Comparison of ENCODE assay signal across 1 cellular context in genomic region chr1:1374861-1375662, GRCh38.
TF ChIP-seq lines count a peak whose summit lies in the region.

TSS of gene AURKAIP1 (minus strand) at chr1:1375207. CDS start at chr1:1374756, 451 bp downstream.

TF ChIP-seq in GM12878, 131 proteins besides CTCF, POLR2A, EP300 and RAD21 (continued from another document):
- TF ChIP-seq, protein P1, sequence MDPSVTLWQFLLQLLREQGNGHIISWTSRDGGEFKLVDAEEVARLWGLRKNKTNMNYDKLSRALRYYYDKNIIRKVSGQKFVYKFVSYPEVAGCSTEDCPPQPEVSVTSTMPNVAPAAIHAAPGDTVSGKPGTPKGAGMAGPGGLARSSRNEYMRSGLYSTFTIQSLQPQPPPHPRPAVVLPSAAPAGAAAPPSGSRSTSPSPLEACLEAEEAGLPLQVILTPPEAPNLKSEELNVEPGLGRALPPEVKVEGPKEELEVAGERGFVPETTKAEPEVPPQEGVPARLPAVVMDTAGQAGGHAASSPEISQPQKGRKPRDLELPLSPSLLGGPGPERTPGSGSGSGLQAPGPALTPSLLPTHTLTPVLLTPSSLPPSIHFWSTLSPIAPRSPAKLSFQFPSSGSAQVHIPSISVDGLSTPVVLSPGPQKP (IDR thresholded peaks at IDR 0.05; ENCODE audit: low read depth, low read length): peak; percentile 95
- TF ChIP-seq, protein P2, sequence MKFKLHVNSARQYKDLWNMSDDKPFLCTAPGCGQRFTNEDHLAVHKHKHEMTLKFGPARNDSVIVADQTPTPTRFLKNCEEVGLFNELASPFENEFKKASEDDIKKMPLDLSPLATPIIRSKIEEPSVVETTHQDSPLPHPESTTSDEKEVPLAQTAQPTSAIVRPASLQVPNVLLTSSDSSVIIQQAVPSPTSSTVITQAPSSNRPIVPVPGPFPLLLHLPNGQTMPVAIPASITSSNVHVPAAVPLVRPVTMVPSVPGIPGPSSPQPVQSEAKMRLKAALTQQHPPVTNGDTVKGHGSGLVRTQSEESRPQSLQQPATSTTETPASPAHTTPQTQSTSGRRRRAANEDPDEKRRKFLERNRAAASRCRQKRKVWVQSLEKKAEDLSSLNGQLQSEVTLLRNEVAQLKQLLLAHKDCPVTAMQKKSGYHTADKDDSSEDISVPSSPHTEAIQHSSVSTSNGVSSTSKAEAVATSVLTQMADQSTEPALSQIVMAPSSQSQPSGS (IDR thresholded peaks at IDR 0.05; ENCODE audit: low read length): no peak
- TF ChIP-seq SMC3 (IDR thresholded peaks at IDR 0.05; ENCODE audit: borderline replicate concordance, low read length): no peak
- TF ChIP-seq, protein P3, sequence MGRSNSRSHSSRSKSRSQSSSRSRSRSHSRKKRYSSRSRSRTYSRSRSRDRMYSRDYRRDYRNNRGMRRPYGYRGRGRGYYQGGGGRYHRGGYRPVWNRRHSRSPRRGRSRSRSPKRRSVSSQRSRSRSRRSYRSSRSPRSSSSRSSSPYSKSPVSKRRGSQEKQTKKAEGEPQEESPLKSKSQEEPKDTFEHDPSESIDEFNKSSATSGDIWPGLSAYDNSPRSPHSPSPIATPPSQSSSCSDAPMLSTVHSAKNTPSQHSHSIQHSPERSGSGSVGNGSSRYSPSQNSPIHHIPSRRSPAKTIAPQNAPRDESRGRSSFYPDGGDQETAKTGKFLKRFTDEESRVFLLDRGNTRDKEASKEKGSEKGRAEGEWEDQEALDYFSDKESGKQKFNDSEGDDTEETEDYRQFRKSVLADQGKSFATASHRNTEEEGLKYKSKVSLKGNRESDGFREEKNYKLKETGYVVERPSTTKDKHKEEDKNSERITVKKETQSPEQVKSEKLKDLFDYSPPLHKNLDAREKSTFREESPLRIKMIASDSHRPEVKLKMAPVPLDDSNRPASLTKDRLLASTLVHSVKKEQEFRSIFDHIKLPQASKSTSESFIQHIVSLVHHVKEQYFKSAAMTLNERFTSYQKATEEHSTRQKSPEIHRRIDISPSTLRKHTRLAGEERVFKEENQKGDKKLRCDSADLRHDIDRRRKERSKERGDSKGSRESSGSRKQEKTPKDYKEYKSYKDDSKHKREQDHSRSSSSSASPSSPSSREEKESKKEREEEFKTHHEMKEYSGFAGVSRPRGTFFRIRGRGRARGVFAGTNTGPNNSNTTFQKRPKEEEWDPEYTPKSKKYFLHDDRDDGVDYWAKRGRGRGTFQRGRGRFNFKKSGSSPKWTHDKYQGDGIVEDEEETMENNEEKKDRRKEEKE (IDR thresholded peaks at IDR 0.05): 0 out of 2 replicates have a peak, but pooled peaks have one; percentile 27
- TF ChIP-seq NFIC (IDR thresholded peaks at IDR 0.05; ENCODE audit: low read depth, low read length): no peak; the same call in 1 of the 2 replicates
- TF ChIP-seq PAX5 (IDR thresholded peaks at IDR 0.05; ENCODE audit: borderline replicate concordance, low read depth, low read length): 0 out of 2 replicates have a peak, but pooled peaks have one; percentile 47
- TF ChIP-seq CHD4 (IDR thresholded peaks at IDR 0.05): no peak
- peak; percentile 90 for TF ChIP-seq YY1 (IDR thresholded peaks at IDR 0.05; ENCODE audit: low read depth, low read length)
- TF ChIP-seq KDM1A (IDR thresholded peaks at IDR 0.05; ENCODE audit: borderline replicate concordance): no peak
- TF ChIP-seq ETV6 (conservative IDR thresholded peaks at IDR 0.05 in 1 of 2, IDR thresholded peaks at IDR 0.05 in 1 of 2; ENCODE audit: borderline replicate concordance in 1 of 2, low read depth in 1 of 2): peak in 1 of 2 experiments; percentile 66; a peak in 1 of 4 replicates
- no peak for TF ChIP-seq ZBED1 (IDR thresholded peaks at IDR 0.05; ENCODE audit: borderline replicate concordance)
- no peak for TF ChIP-seq STAT3 (IDR thresholded peaks at IDR 0.05; ENCODE audit: low read depth, low read length)
- no peak for TF ChIP-seq EZH2 (IDR thresholded peaks at IDR 0.05; ENCODE audit: borderline replicate concordance, control insufficient read depth, low read depth, low read length)
- TF ChIP-seq CREB1 (IDR thresholded peaks at IDR 0.05; ENCODE audit: low read depth): peak; percentile 94
- TF ChIP-seq, protein P4, sequence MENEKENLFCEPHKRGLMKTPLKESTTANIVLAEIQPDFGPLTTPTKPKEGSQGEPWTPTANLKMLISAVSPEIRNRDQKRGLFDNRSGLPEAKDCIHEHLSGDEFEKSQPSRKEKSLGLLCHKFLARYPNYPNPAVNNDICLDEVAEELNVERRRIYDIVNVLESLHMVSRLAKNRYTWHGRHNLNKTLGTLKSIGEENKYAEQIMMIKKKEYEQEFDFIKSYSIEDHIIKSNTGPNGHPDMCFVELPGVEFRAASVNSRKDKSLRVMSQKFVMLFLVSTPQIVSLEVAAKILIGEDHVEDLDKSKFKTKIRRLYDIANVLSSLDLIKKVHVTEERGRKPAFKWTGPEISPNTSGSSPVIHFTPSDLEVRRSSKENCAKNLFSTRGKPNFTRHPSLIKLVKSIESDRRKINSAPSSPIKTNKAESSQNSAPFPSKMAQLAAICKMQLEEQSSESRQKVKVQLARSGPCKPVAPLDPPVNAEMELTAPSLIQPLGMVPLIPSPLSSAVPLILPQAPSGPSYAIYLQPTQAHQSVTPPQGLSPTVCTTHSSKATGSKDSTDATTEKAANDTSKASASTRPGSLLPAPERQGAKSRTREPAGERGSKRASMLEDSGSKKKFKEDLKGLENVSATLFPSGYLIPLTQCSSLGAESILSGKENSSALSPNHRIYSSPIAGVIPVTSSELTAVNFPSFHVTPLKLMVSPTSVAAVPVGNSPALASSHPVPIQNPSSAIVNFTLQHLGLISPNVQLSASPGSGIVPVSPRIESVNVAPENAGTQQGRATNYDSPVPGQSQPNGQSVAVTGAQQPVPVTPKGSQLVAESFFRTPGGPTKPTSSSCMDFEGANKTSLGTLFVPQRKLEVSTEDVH (IDR thresholded peaks at IDR 0.05; ENCODE audit: low read depth, partially characterized antibody): peak; percentile 97
- TF ChIP-seq MXI1 (IDR thresholded peaks at IDR 0.05; ENCODE audit: low read depth, low read length): peak; percentile 84
- no peak for TF ChIP-seq EED (IDR thresholded peaks at IDR 0.05; ENCODE audit: low read depth)
- peak; percentile 89 for TF ChIP-seq PML (IDR thresholded peaks at IDR 0.05; ENCODE audit: low read length)
- TF ChIP-seq IRF4 (IDR thresholded peaks at IDR 0.05; ENCODE audit: low read depth, low read length): no peak
- no peak for TF ChIP-seq TCF12 (IDR thresholded peaks at IDR 0.05; ENCODE audit: low read depth, low read length)
- TF ChIP-seq TBL1XR1 (IDR thresholded peaks at IDR 0.05; ENCODE audit: low read depth, low read length): peak; percentile 32; the same call in 1 of the 2 replicates
- peak; percentile 20 for TF ChIP-seq HDAC6 (IDR thresholded peaks at IDR 0.05; ENCODE audit: unreplicated experiment)
- no peak for TF ChIP-seq ZZZ3 (IDR thresholded peaks at IDR 0.05; ENCODE audit: control insufficient read depth, insufficient read length, low read depth)
- TF ChIP-seq WRNIP1 (IDR thresholded peaks at IDR 0.05; ENCODE audit: borderline replicate concordance, low read depth, low read length): 0 out of 2 replicates have a peak, but pooled peaks have one; percentile 35
- no peak; the same call in 1 of the 2 replicates for TF ChIP-seq TCF7 (IDR thresholded peaks at IDR 0.05; ENCODE audit: borderline replicate concordance)
- TF ChIP-seq SMAD1 (IDR thresholded peaks at IDR 0.05; ENCODE audit: low read depth, partially characterized antibody): peak; percentile 83
- TF ChIP-seq TARDBP (IDR thresholded peaks at IDR 0.05; ENCODE audit: borderline replicate concordance): peak; percentile 82
- TF ChIP-seq, protein P5, sequence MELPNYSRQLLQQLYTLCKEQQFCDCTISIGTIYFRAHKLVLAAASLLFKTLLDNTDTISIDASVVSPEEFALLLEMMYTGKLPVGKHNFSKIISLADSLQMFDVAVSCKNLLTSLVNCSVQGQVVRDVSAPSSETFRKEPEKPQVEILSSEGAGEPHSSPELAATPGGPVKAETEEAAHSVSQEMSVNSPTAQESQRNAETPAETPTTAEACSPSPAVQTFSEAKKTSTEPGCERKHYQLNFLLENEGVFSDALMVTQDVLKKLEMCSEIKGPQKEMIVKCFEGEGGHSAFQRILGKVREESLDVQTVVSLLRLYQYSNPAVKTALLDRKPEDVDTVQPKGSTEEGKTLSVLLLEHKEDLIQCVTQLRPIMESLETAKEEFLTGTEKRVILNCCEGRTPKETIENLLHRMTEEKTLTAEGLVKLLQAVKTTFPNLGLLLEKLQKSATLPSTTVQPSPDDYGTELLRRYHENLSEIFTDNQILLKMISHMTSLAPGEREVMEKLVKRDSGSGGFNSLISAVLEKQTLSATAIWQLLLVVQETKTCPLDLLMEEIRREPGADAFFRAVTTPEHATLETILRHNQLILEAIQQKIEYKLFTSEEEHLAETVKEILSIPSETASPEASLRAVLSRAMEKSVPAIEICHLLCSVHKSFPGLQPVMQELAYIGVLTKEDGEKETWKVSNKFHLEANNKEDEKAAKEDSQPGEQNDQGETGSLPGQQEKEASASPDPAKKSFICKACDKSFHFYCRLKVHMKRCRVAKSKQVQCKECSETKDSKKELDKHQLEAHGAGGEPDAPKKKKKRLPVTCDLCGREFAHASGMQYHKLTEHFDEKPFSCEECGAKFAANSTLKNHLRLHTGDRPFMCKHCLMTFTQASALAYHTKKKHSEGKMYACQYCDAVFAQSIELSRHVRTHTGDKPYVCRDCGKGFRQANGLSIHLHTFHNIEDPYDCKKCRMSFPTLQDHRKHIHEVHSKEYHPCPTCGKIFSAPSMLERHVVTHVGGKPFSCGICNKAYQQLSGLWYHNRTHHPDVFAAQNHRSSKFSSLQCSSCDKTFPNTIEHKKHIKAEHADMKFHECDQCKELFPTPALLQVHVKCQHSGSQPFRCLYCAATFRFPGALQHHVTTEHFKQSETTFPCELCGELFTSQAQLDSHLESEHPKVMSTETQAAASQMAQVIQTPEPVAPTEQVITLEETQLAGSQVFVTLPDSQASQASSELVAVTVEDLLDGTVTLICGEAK (IDR thresholded peaks at IDR 0.05; ENCODE audit: borderline replicate concordance): peak; percentile 100
- peak; percentile 82 to 97 for TF ChIP-seq EGR1 (IDR thresholded peaks at IDR 0.05; ENCODE audit: borderline replicate concordance in 1 of 2, low read depth in 2 of 2, low read length in 2 of 2)
- TF ChIP-seq PAX8 (IDR thresholded peaks at IDR 0.05): no peak
- TF ChIP-seq MAX (IDR thresholded peaks at IDR 0.05; ENCODE audit: low read depth, low read length): no peak
- TF ChIP-seq POU2F2 (IDR thresholded peaks at IDR 0.05; ENCODE audit: borderline replicate concordance, low read depth, low read length): peak; percentile 67; the same call in 2 of the 3 replicates
- TF ChIP-seq, protein P6, sequence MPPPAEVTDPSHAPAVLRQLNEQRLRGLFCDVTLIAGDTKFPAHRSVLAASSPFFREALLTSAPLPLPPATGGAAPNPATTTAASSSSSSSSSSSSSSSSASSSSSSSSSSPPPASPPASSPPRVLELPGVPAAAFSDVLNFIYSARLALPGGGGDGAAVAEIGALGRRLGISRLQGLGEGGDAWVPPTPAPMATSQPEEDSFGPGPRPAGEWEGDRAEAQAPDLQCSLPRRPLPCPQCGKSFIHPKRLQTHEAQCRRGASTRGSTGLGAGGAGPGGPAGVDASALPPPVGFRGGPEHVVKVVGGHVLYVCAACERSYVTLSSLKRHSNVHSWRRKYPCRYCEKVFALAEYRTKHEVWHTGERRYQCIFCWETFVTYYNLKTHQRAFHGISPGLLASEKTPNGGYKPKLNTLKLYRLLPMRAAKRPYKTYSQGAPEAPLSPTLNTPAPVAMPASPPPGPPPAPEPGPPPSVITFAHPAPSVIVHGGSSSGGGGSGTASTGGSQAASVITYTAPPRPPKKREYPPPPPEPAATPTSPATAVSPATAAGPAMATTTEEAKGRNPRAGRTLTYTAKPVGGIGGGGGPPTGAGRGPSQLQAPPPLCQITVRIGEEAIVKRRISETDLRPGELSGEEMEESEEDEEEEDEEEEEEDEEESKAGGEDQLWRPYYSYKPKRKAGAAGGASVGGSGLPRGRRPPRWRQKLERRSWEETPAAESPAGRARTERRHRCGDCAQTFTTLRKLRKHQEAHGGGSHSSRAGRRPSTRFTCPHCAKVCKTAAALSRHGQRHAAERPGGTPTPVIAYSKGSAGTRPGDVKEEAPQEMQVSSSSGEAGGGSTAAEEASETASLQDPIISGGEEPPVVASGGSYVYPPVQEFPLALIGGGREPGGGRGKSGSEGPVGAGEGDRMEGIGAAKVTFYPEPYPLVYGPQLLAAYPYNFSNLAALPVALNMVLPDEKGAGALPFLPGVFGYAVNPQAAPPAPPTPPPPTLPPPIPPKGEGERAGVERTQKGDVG (CRISPR knock-in tag; IDR thresholded peaks at IDR 0.05): no peak
- TF ChIP-seq HSF1 (IDR thresholded peaks at IDR 0.05; ENCODE audit: low read depth, low read length): no peak
- TF ChIP-seq, protein P7, sequence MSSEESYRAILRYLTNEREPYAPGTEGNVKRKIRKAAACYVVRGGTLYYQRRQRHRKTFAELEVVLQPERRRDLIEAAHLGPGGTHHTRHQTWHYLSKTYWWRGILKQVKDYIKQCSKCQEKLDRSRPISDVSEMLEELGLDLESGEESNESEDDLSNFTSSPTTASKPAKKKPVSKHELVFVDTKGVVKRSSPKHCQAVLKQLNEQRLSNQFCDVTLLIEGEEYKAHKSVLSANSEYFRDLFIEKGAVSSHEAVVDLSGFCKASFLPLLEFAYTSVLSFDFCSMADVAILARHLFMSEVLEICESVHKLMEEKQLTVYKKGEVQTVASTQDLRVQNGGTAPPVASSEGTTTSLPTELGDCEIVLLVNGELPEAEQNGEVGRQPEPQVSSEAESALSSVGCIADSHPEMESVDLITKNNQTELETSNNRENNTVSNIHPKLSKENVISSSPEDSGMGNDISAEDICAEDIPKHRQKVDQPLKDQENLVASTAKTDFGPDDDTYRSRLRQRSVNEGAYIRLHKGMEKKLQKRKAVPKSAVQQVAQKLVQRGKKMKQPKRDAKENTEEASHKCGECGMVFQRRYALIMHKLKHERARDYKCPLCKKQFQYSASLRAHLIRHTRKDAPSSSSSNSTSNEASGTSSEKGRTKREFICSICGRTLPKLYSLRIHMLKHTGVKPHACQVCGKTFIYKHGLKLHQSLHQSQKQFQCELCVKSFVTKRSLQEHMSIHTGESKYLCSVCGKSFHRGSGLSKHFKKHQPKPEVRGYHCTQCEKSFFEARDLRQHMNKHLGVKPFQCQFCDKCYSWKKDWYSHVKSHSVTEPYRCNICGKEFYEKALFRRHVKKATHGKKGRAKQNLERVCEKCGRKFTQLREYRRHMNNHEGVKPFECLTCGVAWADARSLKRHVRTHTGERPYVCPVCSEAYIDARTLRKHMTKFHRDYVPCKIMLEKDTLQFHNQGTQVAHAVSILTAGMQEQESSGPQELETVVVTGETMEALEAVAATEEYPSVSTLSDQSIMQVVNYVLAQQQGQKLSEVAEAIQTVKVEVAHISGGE (CRISPR knock-in tag; IDR thresholded peaks at IDR 0.05): peak; percentile 99
- TF ChIP-seq HCFC1 (IDR thresholded peaks at IDR 0.05; ENCODE audit: low read length): peak; percentile 98
- no peak for TF ChIP-seq HDAC2 (IDR thresholded peaks at IDR 0.05)
TF ChIP-seq in GM12878: peak in this region for 78.
